11 cellular contexts compared by ENCODE assay signal in genomic region chr7:143492043-143492471, GRCh38. TPM values are rescaled to one million over a fixed set of nuclear protein-coding genes. Genes with fewer than 3 reads are reported as not detected.
A peak's percentile ranks its signal among the peaks of the same experiment; 100 is the strongest.
DNase-seq lines count a peak whose midpoint lies in the region; ATAC-seq and TF ChIP-seq lines count a peak whose summit lies in the region.
"Had no signal": no experiment of that assay in that cellular context is flagged by ENCODE, and none has a peak within 500 bp of the region (broad histone marks: within the 10 kb centered on the region; RNA-seq: fewer than 3 reads in every experiment).

No MANE protein-coding gene starts in this region.

- intact Hi-C loops in A673 (cut with micrococcal nuclease; ENCODE audit: unreplicated experiment): no loop called here

- H3K36me3 ChIP-seq in A673 (ENCODE audit: insufficient read depth, low read length, poor library complexity, severe bottlenecking) (no peaks in the 10 kb centered on the region), GM23248 (ENCODE audit: low read depth) (no peaks in the 10 kb centered on the region)

- H3K4me1 ChIP-seq in A673 (ENCODE audit: insufficient read depth, low read length, poor library complexity, severe bottlenecking) (no peaks in the 10 kb centered on the region), GM23248 (ENCODE audit: insufficient read depth) (peaks cover 49% of the 10 kb centered on the region)

- CTCF ChIA-PET in A673 (lab: Charles Lee): interaction anchor here (0.8 kb wide), 1 partner anchor 112 kb away, joined by 8 read pairs; no protein-coding TSS in a partner anchor

- H4K20me1 ChIP-seq in GM23248 (ENCODE audit: insufficient read depth): no peaks in the 10 kb centered on the region

- no TSS peak for BruUV-seq in A673 (replicated peaks; lab: Mats Ljungman, UMichigan)

- POLR2A ChIA-PET in A673 (lab: Charles Lee; ENCODE audit: low non-redundant PET): no interaction called here

- H3K27ac Mint-ChIP-seq in activated T-helper 17 cell treated with anti-CD3 and anti-CD28 coated beads, Interleukin-2, amount 50 U/mL, for 72 hours: no peak overlapping the region
- H3K27ac Mint-ChIP-seq: memory B cell had no signal

- no peaks in the 10 kb centered on the region for H3K79me2 ChIP-seq in GM23248 (ENCODE audit: insufficient read depth)

- H3K9ac ChIP-seq in GM23248: peak overlapping the region; percentile 36; the same call in 1 of the 2 replicates

- H3K4me1 Mint-ChIP-seq in activated T-helper 17 cell treated with anti-CD3 and anti-CD28 coated beads, Interleukin-2, amount 50 U/mL, for 72 hours: peaks cover 20% of the 10 kb centered on the region
- H3K4me1 Mint-ChIP-seq: memory B cell had no signal

- H3K4me3 ChIP-seq in A673 (ENCODE audit: low read depth, low read length, poor library complexity, severe bottlenecking) (no peak overlapping the region), GM23248 (no peak overlapping the region)

- H3K27ac ChIP-seq in A673 (ENCODE audit: low read depth, low read length, poor library complexity, severe bottlenecking) (no peak overlapping the region), GM23248 (peak overlapping the region; percentile 77)

- H3K4me3 Mint-ChIP-seq in activated T-helper 17 cell treated with anti-CD3 and anti-CD28 coated beads, Interleukin-2, amount 50 U/mL, for 72 hours: no peak overlapping the region
- H3K4me3 Mint-ChIP-seq: memory B cell had no signal

- no peaks in the 10 kb centered on the region for H3K27me3 Mint-ChIP-seq in activated T-helper 17 cell treated with anti-CD3 and anti-CD28 coated beads, Interleukin-2, amount 50 U/mL, for 72 hours

- in situ Hi-C loops in GM23248 (cut with MboI): loop anchor here (25.0 kb wide), 1 partner anchor 930 kb away; no protein-coding TSS in a partner anchor

- H3F3A ChIP-seq in GM23248 (ENCODE audit: insufficient read depth): peaks cover 23% of the 10 kb centered on the region

- no peaks in the 10 kb centered on the region for H3K27me3 ChIP-seq in A673 (replicated peaks; ENCODE audit: insufficient read depth, low read depth, low read length, poor library complexity)
- H3K27me3 ChIP-seq in GM23248 (replicated peaks; ENCODE audit: insufficient read depth): no peaks in the 10 kb centered on the region

- WGBS in GM23248 (ENCODE audit: low coverage in 1 of 2, low lambda C conversion rate in 2 of 2, missing lambda C conversion rate in 2 of 2), 2 experiments: 42 to 47% methylated on average over 2 of the region's 2 CpGs

- H3K36me3 Mint-ChIP-seq in activated T-helper 17 cell treated with anti-CD3 and anti-CD28 coated beads, Interleukin-2, amount 50 U/mL, for 72 hours (ENCODE audit: low read depth): no peaks in the 10 kb centered on the region
- H3K36me3 Mint-ChIP-seq: memory B cell had no signal

- no peak overlapping the region for H2AFZ ChIP-seq in GM23248

- peak; percentile 75 for ATAC-seq in activated T-helper 17 cell treated with anti-CD3 and anti-CD28 coated beads, Interleukin-2, amount 50 U/mL, for 72 hours (replicated peaks)
- no peak for ATAC-seq in HG03097 (IDR thresholded peaks at IDR 0.05; ENCODE audit: low FRiP score, unreplicated experiment)
- ATAC-seq in HG03520 (IDR thresholded peaks at IDR 0.05; ENCODE audit: unreplicated experiment): no peak

- no peak for TF ChIP-seq CTCF in A673 (conservative IDR thresholded peaks at IDR 0.05; ENCODE audit: low read depth, low read length)

- DNase-seq in A673 (ENCODE audit: low spot score) (peak; percentile 22), GM23248 (peak; percentile 91), iPS-NIHi7 (ENCODE audit: extremely low spot score) (peak; percentile 31), midbrain (lab: John Stamatoyannopoulos, UW) (no peak)
- no peak for DNase-seq in activated CD4-positive, alpha-beta T cell treated with anti-CD3 and anti-CD28 coated beads for 48 hours
- DNase-seq: activated CD4-positive, CD25-positive, alpha-beta regulatory T cell; NCI-H446 had no signal

- no peaks in the 10 kb centered on the region for H3K9me3 ChIP-seq in A673 (ENCODE audit: low read depth, low read length, poor library complexity, severe bottlenecking)
- no peaks in the 10 kb centered on the region for H3K9me3 ChIP-seq in GM23248 (ENCODE audit: low read depth)

- H3K9me3 Mint-ChIP-seq in activated T-helper 17 cell treated with anti-CD3 and anti-CD28 coated beads, Interleukin-2, amount 50 U/mL, for 72 hours: no peaks in the 10 kb centered on the region
- H3K9me3 Mint-ChIP-seq: memory B cell had no signal

- H3K9me2 ChIP-seq in GM23248 (ENCODE audit: insufficient read depth): no peaks in the 10 kb centered on the region

- peak overlapping the region; percentile 6 for H3K4me2 ChIP-seq in GM23248 (ENCODE audit: unreplicated experiment)

RNA-seq across cellular contexts. Expression of gene TAS2R41, which starts 14.4 kb away (rescaled TPM):
- not detected in 2 replicates for total RNA-seq in A673 (2021)
- total RNA-seq in GM23248 (2014; rRNA removed; shearing (Covaris generic)): not detected in 2 replicates
- not detected in 2 replicates for polyA plus RNA-seq in GM23248 (2016; fragmentation: Nextera tagmentation; extraction: Ambion mirVana)
- not detected for total RNA-seq in activated T-helper 17 cell treated with anti-CD3 and anti-CD28 coated beads, Interleukin-2, amount 50 U/mL, for 72 hours

RNA-seq across cellular contexts. Expression of gene TAS2R60, which starts 48.8 kb away (rescaled TPM):
- total RNA-seq in A673 (2021): not detected in 2 replicates
- not detected in 2 replicates for total RNA-seq in GM23248 (2014; rRNA removed; shearing (Covaris generic))
- not detected in 2 replicates for polyA plus RNA-seq in GM23248 (2016; fragmentation: Nextera tagmentation; extraction: Ambion mirVana)
- not detected for total RNA-seq in activated T-helper 17 cell treated with anti-CD3 and anti-CD28 coated beads, Interleukin-2, amount 50 U/mL, for 72 hours

Comparison
In these comparisons a context has a peak if more than half of its experiments do, and no peak if none do; other contexts are left out.
1. DNase-seq: peak in A673 (single experiment), GM23248 (single experiment) and iPS-NIHi7 (single experiment); none in activated CD4-positive, alpha-beta T cell treated with anti-CD3 and anti-CD28 coated beads for 48 hours (single experiment) and midbrain (single experiment).